ENCODE assay signal across 1 cellular context in genomic region chr22:45503071-45503815, GRCh38.
TF ChIP-seq lines count a peak whose summit lies in the region.

No MANE protein-coding gene starts in this region.

TF ChIP-seq in HepG2, 621 proteins besides CTCF, POLR2A, EP300 and RAD21 (continued from another document and continues in another):
- TF ChIP-seq ZFP91 (CRISPR knock-in tag; IDR thresholded peaks at IDR 0.05; ENCODE audit: borderline replicate concordance) (0 out of 2 replicates have a peak, but pooled peaks have one; percentile 42), ZMAT5 (CRISPR knock-in tag; IDR thresholded peaks at IDR 0.05; ENCODE audit: borderline replicate concordance, low read depth) (no peak), TFAP4 (IDR thresholded peaks at IDR 0.05; ENCODE audit: borderline replicate concordance, low read depth) (no peak), ZNF746 (CRISPR knock-in tag; IDR thresholded peaks at IDR 0.05) (no peak), JARID2 (CRISPR knock-in tag; IDR thresholded peaks at IDR 0.05; ENCODE audit: insufficient replicate concordance) (no peak), SMAD1 (CRISPR knock-in tag; IDR thresholded peaks at IDR 0.05; ENCODE audit: borderline replicate concordance, low read depth) (peak; percentile 60; the same call in 1 of the 2 replicates), RFX3 (CRISPR knock-in tag; IDR thresholded peaks at IDR 0.05) (no peak), ZNF431 (CRISPR knock-in tag; IDR thresholded peaks at IDR 0.05; ENCODE audit: borderline replicate concordance, low read depth) (no peak), SALL1 (CRISPR knock-in tag; IDR thresholded peaks at IDR 0.05) (peak; percentile 22; the same call in 1 of the 2 replicates), GLI4 (CRISPR knock-in tag; IDR thresholded peaks at IDR 0.05; ENCODE audit: borderline replicate concordance) (no peak), IRF9 (CRISPR knock-in tag; IDR thresholded peaks at IDR 0.05; ENCODE audit: borderline replicate concordance) (peak; percentile 57; the same call in 1 of the 2 replicates), ARNT2 (CRISPR knock-in tag; IDR thresholded peaks at IDR 0.05; ENCODE audit: low read depth) (0 out of 2 replicates have a peak, but pooled peaks have one; percentile 12), PATZ1 (CRISPR knock-in tag; IDR thresholded peaks at IDR 0.05) (peak; percentile 10; the same call in 1 of the 2 replicates), SMAD9 (CRISPR knock-in tag; IDR thresholded peaks at IDR 0.05) (no peak), GFI1 (CRISPR knock-in tag; IDR thresholded peaks at IDR 0.05; ENCODE audit: borderline replicate concordance) (peak; percentile 4; the same call in 1 of the 2 replicates), MBNL3 (CRISPR knock-in tag; conservative IDR thresholded peaks at IDR 0.05) (no peak), TFDP1 (CRISPR knock-in tag; IDR thresholded peaks at IDR 0.05; ENCODE audit: borderline replicate concordance) (peak; percentile 28; the same call in 1 of the 2 replicates), ZNF333 (CRISPR knock-in tag; IDR thresholded peaks at IDR 0.05; ENCODE audit: borderline replicate concordance) (no peak), ZNF280D (CRISPR knock-in tag; IDR thresholded peaks at IDR 0.05) (0 out of 2 replicates have a peak, but pooled peaks have one; percentile 37), MIXL1 (CRISPR knock-in tag; IDR thresholded peaks at IDR 0.05) (no peak), XBP1 (CRISPR knock-in tag; IDR thresholded peaks at IDR 0.05) (no peak), ATM (IDR thresholded peaks at IDR 0.05; ENCODE audit: borderline replicate concordance) (no peak), FLYWCH1 (CRISPR knock-in tag; IDR thresholded peaks at IDR 0.05) (no peak), E2F1 (CRISPR knock-in tag; IDR thresholded peaks at IDR 0.05) (no peak), ZNF225 (CRISPR knock-in tag; IDR thresholded peaks at IDR 0.05) (0 out of 2 replicates have a peak, but pooled peaks have one; percentile 64), MXD1 (CRISPR knock-in tag; IDR thresholded peaks at IDR 0.05) (no peak), HNRNPLL (IDR thresholded peaks at IDR 0.05; ENCODE audit: low read depth, low read length, poor library complexity, severe bottlenecking) (peak; percentile 30), IKZF4 (CRISPR knock-in tag; IDR thresholded peaks at IDR 0.05; ENCODE audit: borderline replicate concordance, low read depth, not compliant biosample characterization) (peak; percentile 63), SRSF1 (optimal IDR thresholded peaks at IDR 0.05; ENCODE audit: low read depth, low read length) (peak; percentile 19), KDM5B (CRISPR knock-in tag; IDR thresholded peaks at IDR 0.05; ENCODE audit: borderline replicate concordance) (0 out of 2 replicates have a peak, but pooled peaks have one; percentile 18), ZNF629 (CRISPR knock-in tag; conservative IDR thresholded peaks at IDR 0.05) (peak; percentile 96), KDM3A (CRISPR knock-in tag; IDR thresholded peaks at IDR 0.05; ENCODE audit: low read depth) (0 out of 2 replicates have a peak, but pooled peaks have one; percentile 21), ZBTB4 (CRISPR knock-in tag; IDR thresholded peaks at IDR 0.05; ENCODE audit: borderline replicate concordance) (no peak), PHF21A (CRISPR knock-in tag; IDR thresholded peaks at IDR 0.05) (no peak), SUZ12 (IDR thresholded peaks at IDR 0.05; ENCODE audit: low read depth, low read length) (no peak), RBM39 (IDR thresholded peaks at IDR 0.05; ENCODE audit: low read depth, low read length, poor library complexity, severe bottlenecking) (peak; percentile 48), PHF8 (CRISPR knock-in tag; IDR thresholded peaks at IDR 0.05) (peak; percentile 35), EEA1 (CRISPR knock-in tag; IDR thresholded peaks at IDR 0.05; ENCODE audit: borderline replicate concordance) (no peak), ZNF792 (CRISPR knock-in tag; IDR thresholded peaks at IDR 0.05) (peak; percentile 17; the same call in 1 of the 2 replicates), CSRNP2 (CRISPR knock-in tag; conservative IDR thresholded peaks at IDR 0.05; ENCODE audit: low read depth) (no peak), ZNF605 (CRISPR knock-in tag; IDR thresholded peaks at IDR 0.05) (0 out of 2 replicates have a peak, but pooled peaks have one; percentile 19)
